Comparison of ENCODE assay signal across 24 cellular contexts in the genomic region with DNA sequence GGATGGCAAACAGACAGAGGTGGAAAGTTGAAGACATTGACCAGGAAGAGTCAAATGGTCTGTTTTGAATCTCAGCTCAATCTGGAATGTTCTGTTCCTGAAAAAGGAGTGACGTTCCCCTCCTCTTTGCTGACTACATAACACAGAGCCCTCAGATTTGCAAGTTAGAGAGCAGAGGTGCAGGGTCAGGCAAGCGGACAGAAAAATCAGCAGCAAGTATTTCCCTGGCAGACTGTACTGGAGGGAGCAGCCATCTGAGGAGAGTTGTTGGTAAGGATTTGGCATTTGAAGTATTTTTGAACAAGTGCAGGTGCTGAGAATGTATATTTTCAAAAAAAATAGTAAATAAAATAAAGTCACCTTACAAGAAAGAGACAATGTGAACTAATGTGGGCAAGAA. TPM values are rescaled to one million over a fixed set of nuclear protein-coding genes. Genes with fewer than 3 reads are reported as not detected.
A peak's percentile ranks its signal among the peaks of the same experiment; 100 is the strongest.
DNase-seq lines count a peak whose midpoint lies in the region; ATAC-seq, FAIRE-seq and TF ChIP-seq lines count a peak whose summit lies in the region.
"Had no signal": no experiment of that assay in that cellular context is flagged by ENCODE, and none has a peak within 500 bp of the region (broad histone marks: within the 10 kb centered on the region; RNA-seq: fewer than 3 reads in every experiment).

No MANE protein-coding gene starts in this region.

- H3K9ac ChIP-seq in H1 (replicated peaks in 1 of 4; ENCODE audit: extremely low read depth in 1 of 4, low read depth in 3 of 4, low read length in 3 of 4) (no peak overlapping the region), H9 (ENCODE audit: extremely low read depth, insufficient read length, low read length) (no peak overlapping the region)
- H3K9ac ChIP-seq: neural progenitor cell had no signal

- WGBS in H1 (ENCODE audit: extremely low coverage in 1 of 2, insufficient coverage in 1 of 2, insufficient read length in 1 of 2, insufficient replicate concordance in 2 of 2, low coverage in 1 of 2, low lambda C conversion rate in 2 of 2, missing lambda C conversion rate in 1 of 2), 2 experiments: 76% methylated on average over 2 of the region's 2 CpGs; no CpG with 5 or more reads in 1 of the 2 experiments
- WGBS in thyroid gland, 2 donors: 16 to 39% methylated on average over 2 of the region's 2 CpGs
- no CpG with 5 or more reads among the region's 2 CpGs for WGBS in H9 (ENCODE audit: extremely low coverage, insufficient read length, low lambda C conversion rate)

- no peak overlapping the region for H4K5ac ChIP-seq in H1 (ENCODE audit: insufficient read length, low read depth, low read length)
- H4K5ac ChIP-seq in H9 (ENCODE audit: insufficient read length, low read depth, low read length): no peak overlapping the region

- TF ChIP-seq POLR2A in H1 (IDR thresholded peaks at IDR 0.05; ENCODE audit: control extremely low read depth in 1 of 2, low read depth in 2 of 2, low read length in 2 of 2): no peak
- TF ChIP-seq POLR2A in thyroid gland (IDR thresholded peaks at IDR 0.05): peak in 1 of 2 donors; percentile 29

- no peaks in the 10 kb centered on the region for H3K79me1 ChIP-seq in H1 (ENCODE audit: low read depth, low read length)
- H3K79me1 ChIP-seq in H9 (ENCODE audit: insufficient read depth, low read depth, low read length, poor library complexity, severe bottlenecking): no peaks in the 10 kb centered on the region

- no peak overlapping the region for H3K56ac ChIP-seq in H1 (replicated peaks; ENCODE audit: insufficient read length, low read depth, low read length)
- no peak overlapping the region for H3K56ac ChIP-seq in H9 (ENCODE audit: insufficient read length, low read depth, low read length)

- no peaks in the 10 kb centered on the region for H3K79me2 ChIP-seq in H1 (ENCODE audit: control insufficient read depth in 1 of 2, insufficient read depth in 2 of 2, low read length in 2 of 2)
- H3K79me2 ChIP-seq in H9 (ENCODE audit: insufficient read depth, low read length): no peaks in the 10 kb centered on the region
- H3K79me2 ChIP-seq: hepatocyte had no signal

- intact Hi-C loops in cardiac septum (cut with DNase I): no loop called here
- intact Hi-C loops in thyroid gland (cut with DNase I): no loop called here

- H3K23ac ChIP-seq in H1 (ENCODE audit: insufficient read length): no peak overlapping the region
- no peak overlapping the region for H3K23ac ChIP-seq in H9 (ENCODE audit: insufficient read length, low read depth, low read length)

- peak overlapping the region; percentile 36; the same call in 1 of the 2 replicates for H2AFZ ChIP-seq in H1 (ENCODE audit: low read length)
- H2AFZ ChIP-seq in H9 (ENCODE audit: low read length): no peak overlapping the region
- H2AFZ ChIP-seq: hepatocyte, neural progenitor cell had no signal

- CTCF ChIA-PET in H1 (lab: Charles Lee; ENCODE audit: partially characterized antibody): no interaction called here

- no peak overlapping the region for H3K4me2 ChIP-seq in H1 (ENCODE audit: insufficient read depth in 1 of 2, low read depth in 2 of 2, low read length in 2 of 2)
- no peak overlapping the region for H3K4me2 ChIP-seq in H9 (ENCODE audit: insufficient read depth, insufficient read length, low read length)
- H3K4me2 ChIP-seq: hepatocyte, neural progenitor cell had no signal

- H3K23me2 ChIP-seq in H1 (ENCODE audit: low read depth, low read length) (no peaks in the 10 kb centered on the region), H9 (ENCODE audit: insufficient read length, low read depth, low read length, poor library complexity, severe bottlenecking) (no peaks in the 10 kb centered on the region)

- H3K4me1 Mint-ChIP-seq in T-helper 17 cell: peaks cover 35% of the 10 kb centered on the region
- H3K4me1 Mint-ChIP-seq in H9: peaks cover 6 to 10% of the 10 kb centered on the region in 2 experiments

- H3K27me3 ChIP-seq in cardiac muscle cell (no peaks in the 10 kb centered on the region), H1 (replicated peaks in 1 of 4; ENCODE audit: control insufficient read depth in 3 of 4, extremely low read depth in 1 of 4, insufficient read depth in 3 of 4, low read length in 3 of 4) (peaks cover 0 to 4% (median 1%) of the 10 kb centered on the region in 4 experiments; a peak in 3 of 7 replicates), thyroid gland (no peaks in the 10 kb centered on the region), H9 (ENCODE audit: insufficient read depth, low read length) (no peaks in the 10 kb centered on the region; the same call in 1 of the 2 replicates)
- H3K27me3 ChIP-seq: hepatocyte, neural progenitor cell, right lobe of liver had no signal

- no peak for TF ChIP-seq CTCF in cardiac muscle cell (IDR thresholded peaks at IDR 0.05; ENCODE audit: low read depth, low read length)
- no peak for TF ChIP-seq CTCF in H1 (IDR thresholded peaks at IDR 0.05; ENCODE audit: control extremely low read depth in 1 of 3, insufficient read depth in 1 of 3, low read depth in 1 of 3, low read length in 3 of 3)
- no peak for TF ChIP-seq CTCF in thyroid gland (IDR thresholded peaks at IDR 0.05)
- no peak for TF ChIP-seq CTCF in H9 (conservative IDR thresholded peaks at IDR 0.05)

- no peak overlapping the region for H2AK5ac ChIP-seq in H1 (ENCODE audit: low read depth, low read length)
- no peak overlapping the region for H2AK5ac ChIP-seq in H9 (ENCODE audit: insufficient read length, low read length)

- no peaks in the 10 kb centered on the region for H3K9me3 ChIP-seq in cardiac muscle cell (ENCODE audit: low read depth)
- H3K9me3 ChIP-seq in T-helper 17 cell (ENCODE audit: control insufficient read depth, low read length, poor library complexity, severe bottlenecking): no peaks in the 10 kb centered on the region
- peaks cover 4 to 6% of the 10 kb centered on the region in 2 experiments; a peak in 3 of 4 replicates for H3K9me3 ChIP-seq in H1 (ENCODE audit: insufficient read depth in 2 of 2, low read depth in 1 of 2, low read length in 1 of 2)
- H3K9me3 ChIP-seq in thyroid gland: no peaks in the 10 kb centered on the region
- H3K9me3 ChIP-seq in H9 (ENCODE audit: control insufficient read depth, low read depth, low read length): no peaks in the 10 kb centered on the region
- H3K9me3 ChIP-seq: right lobe of liver had no signal

- H3K36me3 Mint-ChIP-seq in T-helper 17 cell (ENCODE audit: low read depth): no peaks in the 10 kb centered on the region
- H3K36me3 Mint-ChIP-seq in H9 (ENCODE audit: insufficient read depth in 1 of 3, low read depth in 3 of 3): peaks cover 0 to 7% (median 0%) of the 10 kb centered on the region in 3 experiments; a peak in 3 of 7 replicates
- H3K36me3 Mint-ChIP-seq: neural progenitor cell had no signal

- no peak overlapping the region for H3K18ac ChIP-seq in H1 (ENCODE audit: extremely low read depth, low read length)
- H3K18ac ChIP-seq in H9 (ENCODE audit: insufficient read length, low read depth, low read length): no peak overlapping the region

- H3K27me3 Mint-ChIP-seq in T-helper 17 cell (no peaks in the 10 kb centered on the region), H9 (ENCODE audit: low read depth) (no peaks in the 10 kb centered on the region; the same call in none of the 2 replicates)

- H2BK120ac ChIP-seq in H1 (replicated peaks; ENCODE audit: low read depth, low read length): no peak overlapping the region
- no peak overlapping the region for H2BK120ac ChIP-seq in H9 (ENCODE audit: low read depth, low read length, poor library complexity, severe bottlenecking)

- H3K36me3 ChIP-seq in cardiac muscle cell (no peaks in the 10 kb centered on the region), H1 (ENCODE audit: control insufficient read depth in 2 of 4, insufficient read depth in 4 of 4, low read length in 3 of 4) (no peaks in the 10 kb centered on the region), thyroid gland (no peaks in the 10 kb centered on the region)
- H3K36me3 ChIP-seq: neural progenitor cell, right lobe of liver had no signal

- TF ChIP-seq EP300 in H1 (IDR thresholded peaks at IDR 0.05; ENCODE audit: borderline replicate concordance in 1 of 2, low read depth in 2 of 2, low read length in 2 of 2): no peak

- no peak overlapping the region for H4K91ac ChIP-seq in H1 (replicated peaks; ENCODE audit: insufficient read length, low read length)
- no peak overlapping the region for H4K91ac ChIP-seq in H9 (ENCODE audit: insufficient read length, low read depth, low read length)

- POLR2A ChIA-PET in H1 (lab: Charles Lee; ENCODE audit: partially characterized antibody): no interaction called here

- H3K27ac ChIP-seq in cardiac muscle cell (no peak overlapping the region), H1 (ENCODE audit: low read depth, low read length) (no peak overlapping the region), thyroid gland (peak overlapping the region; percentile 75 to 84 (median 76)), H9 (ENCODE audit: insufficient read length, low read depth, low read length) (no peak overlapping the region)
- H3K27ac ChIP-seq: hepatocyte, neural progenitor cell, right lobe of liver had no signal

- H3K4ac ChIP-seq in H1 (replicated peaks; ENCODE audit: insufficient read length, low read depth, low read length): no peak overlapping the region
- H3K4ac ChIP-seq in H9 (ENCODE audit: low read depth, low read length): no peak overlapping the region

- H3K4me3 Mint-ChIP-seq in T-helper 17 cell (peak overlapping the region; percentile 55), H9 (no peak overlapping the region)
- H3K4me3 Mint-ChIP-seq: neural progenitor cell had no signal

- DNase-seq in cardiac muscle cell (ENCODE audit: low read depth in 1 of 2, low spot score in 1 of 2): peak; percentile 11 to 24
- no peak for DNase-seq in cardiac septum (ENCODE audit: low spot score)
- DNase-seq in T-helper 17 cell: no peak
- no peak for DNase-seq in H1 (ENCODE audit: low read depth in 1 of 2, low spot score in 2 of 2)
- DNase-seq in thyroid gland: peak; percentile 72 to 73
- no peak for DNase-seq in H9
- DNase-seq in superior temporal gyrus (ENCODE audit: extremely low spot score): no peak
- DNase-seq: activated CD4-positive, alpha-beta T cell treated with anti-CD3 and anti-CD28 coated beads for 1 hour; activated CD8-positive, alpha-beta memory T cell treated with anti-CD3 and anti-CD28 coated beads, Interleukin-2, amount 50 U/mL, for 4 hours; DMS53; effector memory CD4-positive, alpha-beta T cell; Kasumi-1; NCI-H1694 treated with DMSO at 0.1 percent for 48 hours; posterior cingulate gyrus; right lobe of liver; stimulated activated CD8-positive, alpha-beta memory T cell treated with anti-CD3 and anti-CD28 coated beads, Interleukin-4, amount 100 ng/mL, for 48 hours had no signal

- H2BK5ac ChIP-seq in H1 (ENCODE audit: low read depth, low read length): no peak overlapping the region
- no peak overlapping the region for H2BK5ac ChIP-seq in H9 (ENCODE audit: insufficient read length, low read length)

- no peak for ATAC-seq in T-helper 17 cell
- ATAC-seq in HG03521 (IDR thresholded peaks at IDR 0.05; ENCODE audit: unreplicated experiment): no peak
- ATAC-seq: esophagus mucosa, right lobe of liver had no signal

- H3T11ph ChIP-seq in H9 (ENCODE audit: low read length): no peak overlapping the region

- H3K14ac ChIP-seq in H1 (ENCODE audit: insufficient read length) (no peak overlapping the region), H9 (ENCODE audit: insufficient read depth, low read length) (no peak overlapping the region; the same call in 1 of the 2 replicates)

- H2BK20ac ChIP-seq in H1 (ENCODE audit: low read length) (no peak overlapping the region), H9 (ENCODE audit: low read depth, low read length, poor library complexity, severe bottlenecking) (no peak overlapping the region)

- no peak for TF ChIP-seq RAD21 in H1 (IDR thresholded peaks at IDR 0.05 in 1 of 2, conservative IDR thresholded peaks at IDR 0.05 in 1 of 2; ENCODE audit: low read depth in 2 of 2, low read length in 2 of 2)

- H3K9me3 Mint-ChIP-seq in H9: peaks cover 6% of the 10 kb centered on the region in 2 experiments; a peak in 3 of 5 replicates

- peak overlapping the region; percentile 74 for H3K27ac Mint-ChIP-seq in T-helper 17 cell
- H3K27ac Mint-ChIP-seq in H9: no peak overlapping the region
- H3K27ac Mint-ChIP-seq: neural progenitor cell had no signal

- H4K20me1 ChIP-seq in H1 (replicated peaks in 1 of 2; ENCODE audit: control insufficient read depth in 1 of 2, insufficient read depth in 2 of 2, low read length in 2 of 2) (no peaks in the 10 kb centered on the region), H9 (ENCODE audit: control insufficient read depth, insufficient read depth, insufficient read length) (no peaks in the 10 kb centered on the region)

- no peak overlapping the region for H2BK15ac ChIP-seq in H1 (ENCODE audit: low read length)
- no peak overlapping the region for H2BK15ac ChIP-seq in H9 (ENCODE audit: low read depth, low read length)

- H3K4me3 ChIP-seq in cardiac muscle cell (no peak overlapping the region), H1 (ENCODE audit: extremely low read depth in 1 of 4, insufficient read depth in 2 of 4, low read depth in 3 of 4, low read length in 4 of 4) (no peak overlapping the region), thyroid gland (replicated peaks in 1 of 3) (no peak overlapping the region)
- H3K4me3 ChIP-seq: hepatocyte, neural progenitor cell, right lobe of liver had no signal

- no peak overlapping the region for H2BK12ac ChIP-seq in H1 (ENCODE audit: low read depth, low read length)
- H2BK12ac ChIP-seq in H9 (ENCODE audit: insufficient read length, low read depth, low read length): no peak overlapping the region

- H4K8ac ChIP-seq in H1 (ENCODE audit: extremely low read depth, insufficient read depth, low read length) (no peak overlapping the region), H9 (replicated peaks; ENCODE audit: insufficient read length, low read depth, low read length) (no peak overlapping the region)

- H3K4me1 ChIP-seq in cardiac muscle cell (ENCODE audit: low read depth) (no peaks in the 10 kb centered on the region), H1 (replicated peaks in 1 of 4; ENCODE audit: control insufficient read depth in 3 of 4, insufficient read depth in 4 of 4, low read length in 3 of 4) (peaks cover 0 to 9% (median 2%) of the 10 kb centered on the region in 4 experiments; a peak in 4 of 7 replicates), thyroid gland (peaks cover 31 to 48% of the 10 kb centered on the region in 2 donors), H9 (ENCODE audit: insufficient read depth, low read length) (peaks cover 7% of the 10 kb centered on the region)
- H3K4me1 ChIP-seq: right lobe of liver had no signal

- no peak for FAIRE-seq in H1 (lab: Jason Lieb, UNC)
- FAIRE-seq: frontal cortex, islet of Langerhans had no signal

RNA-seq across cellular contexts. Expression of a gene that starts 17.6 kb away (rescaled TPM):
- not detected in 2 replicates for total RNA-seq in cardiac muscle cell
- polyA plus RNA-seq in cardiac muscle cell: not detected in 2 replicates
- total RNA-seq in cardiac septum: not detected
- total RNA-seq in T-helper 17 cell: under 1 TPM; 0.65 to 0.97 TPM
- not detected in 2 replicates for total RNA-seq in H1 (2021; fragmentation: NEBNext Ultra II Directional; extraction: Animal tissue kit (Norgen Biotek cat#: 25700))
- not detected in 2 replicates for polyA plus RNA-seq in H1 (2011; rRNA removed)
- polyA plus RNA-seq in H1 (2011; cell fraction: cytosol; rRNA removed): not detected
- polyA plus RNA-seq in H1 (2011; cell fraction: nucleus; rRNA removed): not detected
- polyA plus RNA-seq in H1 (2012, experiment 1 of 2): not detected in 4 replicates
- not detected for polyA plus RNA-seq in H1 (2012, experiment 2 of 2)
- polyA plus RNA-seq in H1 (2013, experiment 1 of 2): not detected
- polyA plus RNA-seq in H1 (2013, experiment 2 of 2): not detected
- polyA minus RNA-seq in H1 (2011; rRNA and poly(A)+ RNA removed): 0.12 TPM in 1 of 2 replicates, not detected in the other
- not detected for polyA minus RNA-seq in H1 (2011; cell fraction: cytosol; rRNA and poly(A)+ RNA removed)
- not detected for polyA minus RNA-seq in H1 (2011; cell fraction: nucleus; rRNA and poly(A)+ RNA removed)
- not detected for total RNA-seq in thyroid gland
- not detected in 2 replicates for total RNA-seq in H9 (2021)
- total RNA-seq: esophagus mucosa, frontal cortex, hepatocyte, liver, right lobe of liver, temporal lobe had no signal
- polyA plus RNA-seq: hepatocyte had no signal

RNA-seq across cellular contexts. Expression of a gene that starts 40.9 kb away (rescaled TPM):
- total RNA-seq in cardiac muscle cell (0.51 TPM in 1 of 2 replicates, not detected in the other), cardiac septum (not detected), T-helper 17 cell (not detected), thyroid gland (not detected), H9 (2021) (0.22 TPM in 1 of 2 replicates, not detected in the other)
- polyA plus RNA-seq in cardiac muscle cell (not detected in 2 replicates), H1 (2011; rRNA removed) (1.2 and 1.3 TPM in 2 replicates)
- 0.32 and 0.34 TPM in 2 replicates for total RNA-seq in H1 (2021; fragmentation: NEBNext Ultra II Directional; extraction: Animal tissue kit (Norgen Biotek cat#: 25700))
- 0.59 TPM for polyA plus RNA-seq in H1 (2011; cell fraction: cytosol; rRNA removed)
- 0.86 TPM for polyA plus RNA-seq in H1 (2011; cell fraction: nucleus; rRNA removed)
- polyA plus RNA-seq in H1 (2012, experiment 1 of 2): 0.18 to 0.46 TPM (median 0.37 TPM) in 4 replicates
- polyA plus RNA-seq in H1 (2012, experiment 2 of 2): 0.28 TPM
- 1.0 TPM for polyA plus RNA-seq in H1 (2013, experiment 1 of 2)
- polyA plus RNA-seq in H1 (2013, experiment 2 of 2): 0.72 TPM
- polyA minus RNA-seq in H1 (2011; rRNA and poly(A)+ RNA removed): 0.22 and 1.2 TPM in 2 replicates
- not detected for polyA minus RNA-seq in H1 (2011; cell fraction: cytosol; rRNA and poly(A)+ RNA removed)
- polyA minus RNA-seq in H1 (2011; cell fraction: nucleus; rRNA and poly(A)+ RNA removed): 1.2 TPM
- total RNA-seq: esophagus mucosa, hepatocyte, liver, right lobe of liver had no signal
- polyA plus RNA-seq: hepatocyte, liver had no signal

Comparison
In these comparisons a context has a peak if more than half of its experiments do, and no peak if none do; other contexts are left out.
1. DNase-seq: peak in cardiac muscle cell (2 of 2) and thyroid gland (2 of 2); none in cardiac septum (single experiment), T-helper 17 cell (0 of 3), H1 (0 of 2), H9 (single experiment) and superior temporal gyrus (single experiment).
2. H3K27ac ChIP-seq: peak in thyroid gland (3 of 3); none in cardiac muscle cell (single experiment), H1 (single experiment) and H9 (single experiment).